28 cellular contexts compared by ENCODE assay signal in genomic region chr12:13121568-13121967, GRCh38. TPM values are rescaled to one million over a fixed set of nuclear protein-coding genes. Genes with fewer than 3 reads are reported as not detected.
"Had no signal": no experiment of that assay in that cellular context is flagged by ENCODE, and none has a peak within 500 bp of the region (broad histone marks: within the 10 kb centered on the region; RNA-seq: fewer than 3 reads in every experiment).

No MANE protein-coding gene starts in this region.

- H3K4me3 ChIP-seq: coronary artery, gastroesophageal sphincter, lung, ovary, skin epidermis, spleen, thoracic aorta, transverse colon, vagina had no signal

- ATAC-seq: effector memory CD8-positive, alpha-beta T cell; gastroesophageal sphincter; left colon; natural killer cell; stimulated activated naive B cell treated with anti-CD40 and anti-IgM and Interleukin-4, amounts not matched to agents 10 μg/mL and 1 μg/mL and 100 μg/mL, for 72 hours had no signal

- FAIRE-seq: endometrium had no signal

- H3K27me3 ChIP-seq: gastroesophageal sphincter, ovary, spleen, transverse colon, vagina had no signal

- H3K27ac ChIP-seq: gastroesophageal sphincter, ovary, skin epidermis, spleen, thoracic aorta, transverse colon, vagina had no signal

- DNase-seq: effector memory CD8-positive, alpha-beta T cell; foreskin fibroblast; hypothalamus; immature natural killer cell; islet precursor cell; kidney glomerular epithelial cell; left colon; natural killer cell; occipital lobe; ovary; posterior cingulate gyrus; retina; spleen; stimulated activated CD4-positive, alpha-beta T cell treated with anti-CD3 and anti-CD28 coated beads, Interleukin-2, amount 100 ng/mL, for 48 hours; stimulated activated naive B cell treated with anti-CD40 and anti-IgM and Interleukin-4, amounts not matched to agents 10 μg/mL and 1 μg/mL and 100 μg/mL, for 72 hours; transverse colon had no signal

- H3K4me1 ChIP-seq: transverse colon had no signal

- H3K36me3 ChIP-seq: gastroesophageal sphincter, ovary, spleen, thoracic aorta, transverse colon, vagina had no signal

- H3K9me3 ChIP-seq: gastroesophageal sphincter, ovary, spleen, thoracic aorta, transverse colon, vagina had no signal

RNA-seq across cellular contexts. Expression of gene GSG1, which starts 18.1 kb away (rescaled TPM):
- total RNA-seq: dermis microvascular lymphatic vessel endothelial cell, gastroesophageal sphincter, left colon, liver, lung, mononuclear cell, natural killer cell, occipital lobe, ovary, pulmonary artery endothelial cell, spleen, thoracic aorta, transverse colon, ureter, vagina had no signal
- polyA plus RNA-seq: liver, lung, spleen had no signal
